16 cellular contexts compared by ENCODE assay signal in genomic region chr1:214400136-214400535, GRCh38.
"Had no signal": no experiment of that assay in that cellular context is flagged by ENCODE, and none has a peak within 500 bp of the region (broad histone marks: within the 10 kb centered on the region; RNA-seq: fewer than 3 reads in every experiment).

No MANE protein-coding gene starts in this region.

- H3K4me1 ChIP-seq: adrenal gland, breast epithelium had no signal

- H3K27me3 Mint-ChIP-seq: activated naive CD4-positive, alpha-beta T cell treated with anti-CD3 and anti-CD28 coated beads, Interleukin-2, amount 10 ng/mL, durations not matched to agents 7 days and 5 days had no signal

- H3K4me1 Mint-ChIP-seq: activated T-helper 17 cell treated with anti-CD3 and anti-CD28 coated beads, Interleukin-2, amount 50 U/mL, for 72 hours; stimulated activated memory B cell treated with anti-CD40 and anti-IgM and Interleukin-4, amounts not matched to agents 10 μg/mL and 1 μg/mL and 100 μg/mL, for 72 hours had no signal

- H3K27ac ChIP-seq: adrenal gland, breast epithelium, gastroesophageal sphincter, neutrophil had no signal

- H3K4me3 Mint-ChIP-seq: activated naive CD4-positive, alpha-beta T cell treated with anti-CD3 and anti-CD28 coated beads, Interleukin-2, amount 10 ng/mL, durations not matched to agents 7 days and 5 days; activated T-helper 17 cell treated with anti-CD3 and anti-CD28 coated beads, Interleukin-2, amount 50 U/mL, for 72 hours; endodermal cell; stimulated activated memory B cell treated with anti-CD40 and anti-IgM and Interleukin-4, amounts not matched to agents 10 μg/mL and 1 μg/mL and 100 μg/mL, for 72 hours had no signal

- H3K27ac Mint-ChIP-seq: activated naive CD4-positive, alpha-beta T cell treated with anti-CD3 and anti-CD28 coated beads, Interleukin-2, amount 10 ng/mL, durations not matched to agents 7 days and 5 days; activated T-helper 17 cell treated with anti-CD3 and anti-CD28 coated beads, Interleukin-2, amount 50 U/mL, for 72 hours; endodermal cell; stimulated activated memory B cell treated with anti-CD40 and anti-IgM and Interleukin-4, amounts not matched to agents 10 μg/mL and 1 μg/mL and 100 μg/mL, for 72 hours had no signal

- H3K9me3 ChIP-seq: adrenal gland, breast epithelium, gastroesophageal sphincter, mucosa of descending colon, neutrophil had no signal

- H3K9me3 Mint-ChIP-seq: activated T-helper 17 cell treated with anti-CD3 and anti-CD28 coated beads, Interleukin-2, amount 50 U/mL, for 72 hours; endodermal cell had no signal

- H3K36me3 ChIP-seq: adrenal gland, breast epithelium, neutrophil had no signal

- DNase-seq: activated CD4-positive, alpha-beta T cell treated with anti-CD3 and anti-CD28 coated beads, Interleukin-2, amount 50 U/mL, for 48 hours; activated CD4-positive, CD25-positive, alpha-beta regulatory T cell treated with anti-CD3 and anti-CD28 coated beads, Interleukin-2, amount 50 U/mL, for 72 hours; activated naive CD4-positive, alpha-beta T cell treated with anti-CD3 and anti-CD28 coated beads, Interleukin-2, amount 10 ng/mL, durations not matched to agents 7 days and 5 days; adrenal gland; endodermal cell; mammary epithelial cell; mucosa of descending colon; naive thymus-derived CD4-positive, alpha-beta T cell; posterior cingulate gyrus; stimulated activated CD4-positive, alpha-beta T cell treated with anti-CD3 and anti-CD28 coated beads, Interleukin-2, amount 100 ng/mL, for 48 hours; SW 1271 had no signal

- H3K4me3 ChIP-seq: adrenal gland, breast epithelium, gastroesophageal sphincter, mucosa of descending colon had no signal

- H3K36me3 Mint-ChIP-seq: stimulated activated memory B cell treated with anti-CD40 and anti-IgM and Interleukin-4, amounts not matched to agents 10 μg/mL and 1 μg/mL and 100 μg/mL, for 72 hours had no signal

- H3K27me3 ChIP-seq: adrenal gland, breast epithelium, gastroesophageal sphincter, neutrophil had no signal
